In the genomic region with DNA sequence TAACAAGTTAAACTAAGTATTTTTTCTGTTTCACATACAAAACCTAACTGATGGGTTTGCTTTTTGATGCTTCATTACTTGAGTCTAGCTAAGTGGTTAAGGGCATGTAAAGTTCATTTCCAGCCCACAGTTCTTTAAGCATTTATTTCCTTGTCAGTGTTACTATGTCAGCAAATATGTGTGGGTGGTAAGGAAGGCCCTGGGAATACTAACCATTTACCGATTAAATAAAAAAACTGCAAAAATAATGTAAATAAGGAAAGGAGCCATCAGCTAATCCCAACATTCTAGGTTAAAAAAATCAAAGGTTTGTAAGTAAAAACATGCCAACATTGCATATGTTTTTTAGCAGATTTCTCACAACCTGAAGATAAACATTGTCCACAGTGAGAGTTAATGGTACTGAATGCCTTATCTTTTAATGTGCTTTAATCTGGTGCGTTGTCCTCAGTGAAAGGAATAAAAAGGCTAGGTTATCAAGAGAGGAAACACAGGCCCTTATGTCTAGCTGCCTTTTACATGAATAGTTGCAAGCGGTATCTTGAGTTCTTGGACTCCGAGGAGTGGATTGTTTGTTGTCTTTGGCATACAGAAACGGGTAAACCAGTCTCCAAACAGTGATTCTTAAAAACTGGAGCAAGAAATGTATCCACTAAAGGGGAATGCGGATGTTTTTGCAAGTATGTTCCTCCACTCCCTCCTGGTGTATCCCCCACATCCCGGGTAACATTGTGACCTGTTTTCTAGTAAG, we compare ENCODE assay signal across 19 cellular contexts.
A peak's percentile ranks its signal among the peaks of the same experiment; 100 is the strongest.
DNase-seq lines count a peak whose midpoint lies in the region; ATAC-seq, FAIRE-seq and TF ChIP-seq lines count a peak whose summit lies in the region.
"Had no signal": no experiment of that assay in that cellular context is flagged by ENCODE, and none has a peak within 500 bp of the region (broad histone marks: within the 10 kb centered on the region; RNA-seq: fewer than 3 reads in every experiment).

No MANE protein-coding gene starts in this region.

- no peaks in the 10 kb centered on the region for H3K9me3 ChIP-seq in astrocyte (ENCODE audit: insufficient read depth, low read depth, low read length)

- TF ChIP-seq CTCF in astrocyte (IDR thresholded peaks at IDR 0.05; ENCODE audit: insufficient read depth, low read depth, low read length), result no peak

- peak overlapping the region; percentile 76 for H3K27ac ChIP-seq in astrocyte (ENCODE audit: low read depth, low read length)
- H3K27ac ChIP-seq: neural progenitor cell had no signal

- peak overlapping the region; percentile 7 for H2AFZ ChIP-seq in astrocyte (ENCODE audit: low read depth, low read length)
- H2AFZ ChIP-seq: neural progenitor cell had no signal

- no peak overlapping the region for H3K4me3 ChIP-seq in astrocyte (ENCODE audit: insufficient read depth, low read depth, low read length)
- H3K4me3 ChIP-seq: neural progenitor cell, spleen had no signal

- peak overlapping the region; percentile 72 for H3K4me2 ChIP-seq in astrocyte (ENCODE audit: low read length)
- H3K4me2 ChIP-seq: neural progenitor cell had no signal

- H3K79me2 ChIP-seq in astrocyte (ENCODE audit: insufficient read depth, low read length), result no peaks in the 10 kb centered on the region

- H3K36me3 ChIP-seq in astrocyte (ENCODE audit: insufficient read depth, low read length), result no peaks in the 10 kb centered on the region
- H3K36me3 ChIP-seq: neural progenitor cell, spleen had no signal

- FAIRE-seq in astrocyte (lab: Jason Lieb, UNC) (no peak), urothelium cell line (lab: Jason Lieb, UNC) (no peak)

- no peak overlapping the region for H3K27ac Mint-ChIP-seq in astrocyte (ENCODE audit: unreplicated experiment)
- no peak overlapping the region for H3K27ac Mint-ChIP-seq in activated naive CD4-positive, alpha-beta T cell treated with anti-CD3 and anti-CD28 coated beads, Interleukin-2, amount 10 ng/mL, durations not matched to agents 7 days and 5 days
- H3K27ac Mint-ChIP-seq: activated naive CD4-positive, alpha-beta T cell treated with anti-CD3 and anti-CD28 coated beads, Interleukin-2, amount 50 U/mL, for 72 hours; B cell; memory B cell; neural progenitor cell; stimulated activated naive CD8-positive, alpha-beta T cell treated with anti-CD3 and anti-CD28 coated beads, Interleukin-15, Interleukin-2, amounts not matched to agents 100 ng/mL and 50 ng/mL, for 24 hours; T-helper 1 cell treated with Interleukin-12 subunit alpha and Interleukin-12 subunit beta and Interleukin-4 antibody, amounts not matched to agents 30 μg/mL and 1 μg/mL, for 36 hours had no signal

- H3K4me1 ChIP-seq in astrocyte (ENCODE audit: insufficient read depth, low read length), result peaks cover 26% of the 10 kb centered on the region
- H3K4me1 ChIP-seq: spleen had no signal

- H3K4me1 Mint-ChIP-seq in astrocyte (ENCODE audit: low read depth, unreplicated experiment), result peaks cover 9% of the 10 kb centered on the region
- H3K4me1 Mint-ChIP-seq in activated naive CD4-positive, alpha-beta T cell treated with anti-CD3 and anti-CD28 coated beads, Interleukin-2, amount 10 ng/mL, durations not matched to agents 7 days and 5 days, result no peaks in the 10 kb centered on the region
- H3K4me1 Mint-ChIP-seq: B cell, memory B cell had no signal

- no peak overlapping the region for H3K4me3 Mint-ChIP-seq in astrocyte (ENCODE audit: unreplicated experiment)
- H3K4me3 Mint-ChIP-seq in activated naive CD4-positive, alpha-beta T cell treated with anti-CD3 and anti-CD28 coated beads, Interleukin-2, amount 10 ng/mL, durations not matched to agents 7 days and 5 days, result no peak overlapping the region
- H3K4me3 Mint-ChIP-seq: B cell; memory B cell; neural progenitor cell; stimulated activated naive CD8-positive, alpha-beta T cell treated with anti-CD3 and anti-CD28 coated beads, Interleukin-15, Interleukin-2, amounts not matched to agents 100 ng/mL and 50 ng/mL, for 24 hours; T-helper 1 cell treated with Interleukin-12 subunit alpha and Interleukin-12 subunit beta and Interleukin-4 antibody, amounts not matched to agents 30 μg/mL and 1 μg/mL, for 36 hours had no signal

- intact Hi-C loops in left ventricle myocardium superior (cut with micrococcal nuclease), result no loop called here

- H3K9ac ChIP-seq in astrocyte (ENCODE audit: low read length), result peak overlapping the region; percentile 48
- H3K9ac ChIP-seq: neural progenitor cell had no signal

- CTCF ChIA-PET in activated naive CD4-positive, alpha-beta T cell treated with anti-CD3 and anti-CD28 coated beads, Interleukin-2, amount 10 ng/mL, durations not matched to agents 7 days and 5 days (lab: Charles Lee), result no interaction called here

- no peaks in the 10 kb centered on the region for H3K9me3 Mint-ChIP-seq in astrocyte (ENCODE audit: unreplicated experiment)
- peaks cover 7% of the 10 kb centered on the region for H3K9me3 Mint-ChIP-seq in activated naive CD4-positive, alpha-beta T cell treated with anti-CD3 and anti-CD28 coated beads, Interleukin-2, amount 10 ng/mL, durations not matched to agents 7 days and 5 days
- H3K9me3 Mint-ChIP-seq: neural progenitor cell; stimulated activated naive CD8-positive, alpha-beta T cell treated with anti-CD3 and anti-CD28 coated beads, Interleukin-15, Interleukin-2, amounts not matched to agents 100 ng/mL and 50 ng/mL, for 24 hours had no signal

- H3K27me3 Mint-ChIP-seq in astrocyte (ENCODE audit: low read depth, unreplicated experiment), result no peaks in the 10 kb centered on the region
- no peaks in the 10 kb centered on the region for H3K27me3 Mint-ChIP-seq in activated naive CD4-positive, alpha-beta T cell treated with anti-CD3 and anti-CD28 coated beads, Interleukin-2, amount 10 ng/mL, durations not matched to agents 7 days and 5 days
- H3K27me3 Mint-ChIP-seq: B cell; memory B cell; stimulated activated naive CD8-positive, alpha-beta T cell treated with anti-CD3 and anti-CD28 coated beads, Interleukin-15, Interleukin-2, amounts not matched to agents 100 ng/mL and 50 ng/mL, for 24 hours had no signal

- no peaks in the 10 kb centered on the region for H3K36me3 Mint-ChIP-seq in astrocyte (ENCODE audit: low read depth, unreplicated experiment)
- no peaks in the 10 kb centered on the region for H3K36me3 Mint-ChIP-seq in activated naive CD4-positive, alpha-beta T cell treated with anti-CD3 and anti-CD28 coated beads, Interleukin-2, amount 10 ng/mL, durations not matched to agents 7 days and 5 days
- H3K36me3 Mint-ChIP-seq: activated naive CD4-positive, alpha-beta T cell treated with anti-CD3 and anti-CD28 coated beads, Interleukin-2, amount 50 U/mL, for 72 hours; memory B cell; neural progenitor cell had no signal

- H4K20me1 ChIP-seq in astrocyte (ENCODE audit: insufficient read depth, low read length), result no peaks in the 10 kb centered on the region

- ATAC-seq in left ventricle myocardium superior (peak; percentile 67), HG02852 (IDR thresholded peaks at IDR 0.05; ENCODE audit: unreplicated experiment) (no peak)
- ATAC-seq: activated naive CD4-positive, alpha-beta T cell treated with anti-CD3 and anti-CD28 coated beads, Interleukin-2, amount 50 U/mL, for 72 hours had no signal

- H3K27me3 ChIP-seq in astrocyte (ENCODE audit: insufficient read depth, low read length), result no peaks in the 10 kb centered on the region
- H3K27me3 ChIP-seq: neural progenitor cell, spleen had no signal

- DNase-seq in HT1080 (ENCODE audit: low read depth), result peak; percentile 5
- DNase-seq in astrocyte (ENCODE audit: low read depth), result peak; percentile 96
- no peak for DNase-seq in left ventricle myocardium superior
- DNase-seq in putamen (ENCODE audit: low spot score), result peak; percentile 1
- no peak for DNase-seq in urothelium cell line (ENCODE audit: low spot score)
- DNase-seq in activated naive CD4-positive, alpha-beta T cell treated with anti-CD3 and anti-CD28 coated beads, Interleukin-2, amount 10 ng/mL, durations not matched to agents 7 days and 5 days, result no peak
- no peak for DNase-seq in NCI-H146 treated with DMSO at 0.1 percent for 48 hours (lab: John Stamatoyannopoulos, UW; ENCODE audit: unreplicated experiment)
- DNase-seq: activated CD4-positive, CD25-positive, alpha-beta regulatory T cell treated with anti-CD3 and anti-CD28 coated beads, Interleukin-2, amount 50 U/mL, for 72 hours; DMS 273 treated with DMSO at 0.1 percent for 48 hours; NCI-H2081 treated with DMSO at 0.1 percent for 48 hours; NCI-H774; spleen had no signal

Comparison
In these comparisons a context has a peak if more than half of its experiments do, and no peak if none do; other contexts are left out.
1. DNase-seq: peak in HT1080 (single experiment), astrocyte (single experiment) and putamen (single experiment); none in left ventricle myocardium superior (single experiment), urothelium cell line (single experiment), activated naive CD4-positive, alpha-beta T cell treated with anti-CD3 and anti-CD28 coated beads, Interleukin-2, amount 10 ng/mL, durations not matched to agents 7 days and 5 days (single experiment) and NCI-H146 treated with DMSO at 0.1 percent for 48 hours (single experiment).